22 cellular contexts compared by ENCODE assay signal in the genomic region with DNA sequence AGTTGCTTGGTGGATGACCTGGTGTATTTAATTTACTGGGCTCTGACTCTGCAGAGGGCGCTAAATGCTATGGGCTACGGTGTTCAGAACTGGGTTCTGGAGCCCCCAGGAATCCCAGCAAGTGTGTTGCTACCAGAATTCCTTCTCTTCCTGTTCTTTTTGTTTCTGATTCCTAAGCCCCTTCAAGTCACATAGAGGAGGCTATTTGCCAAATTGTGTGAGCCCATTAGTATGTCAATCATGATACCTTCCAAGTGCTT.
DNase-seq lines count a peak whose midpoint lies in the region; ATAC-seq, FAIRE-seq and TF ChIP-seq lines count a peak whose summit lies in the region.
"Had no signal": no experiment of that assay in that cellular context is flagged by ENCODE, and none has a peak within 500 bp of the region (broad histone marks: within the 10 kb centered on the region; RNA-seq: fewer than 3 reads in every experiment).

No MANE protein-coding gene starts in this region.

- peaks cover 6% of the 10 kb centered on the region for H3K4me1 Mint-ChIP-seq in GM23338
- H3K4me1 Mint-ChIP-seq: CD4-positive, CD25-positive, alpha-beta regulatory T cell had no signal

- in situ Hi-C loops in K562 (cut with MboI) = no loop called here

- H3K36me3 ChIP-seq in GM23338 (ENCODE audit: insufficient read depth) = no peaks in the 10 kb centered on the region
- H3K36me3 ChIP-seq in K562 (ENCODE audit: control insufficient read depth, insufficient read depth, low read length) = no peaks in the 10 kb centered on the region
- no peaks in the 10 kb centered on the region for H3K36me3 ChIP-seq in osteoblast (ENCODE audit: insufficient read depth, low read length)
- H3K36me3 ChIP-seq in aorta (ENCODE audit: control insufficient read depth in 1 of 2, insufficient read depth in 2 of 2, low read length in 1 of 2) = no peaks in the 10 kb centered on the region
- H3K36me3 ChIP-seq: BLaER1, Peyer's patch had no signal

- H3K4me3 ChIP-seq in GM23338 (no peak overlapping the region), K562 (no peak overlapping the region), osteoblast (ENCODE audit: insufficient read depth, low read length) (no peak overlapping the region), aorta (ENCODE audit: low read length in 2 of 2) (no peak overlapping the region)
- H3K4me3 ChIP-seq: BLaER1, GM23248, Peyer's patch had no signal

- peaks cover 11% of the 10 kb centered on the region; the same call in 1 of the 2 replicates for H3K9me2 ChIP-seq in GM23338 (ENCODE audit: insufficient read depth)

- TF ChIP-seq RAD21 in K562 (CRISPR knock-in tag; conservative IDR thresholded peaks at IDR 0.05 in 1 of 2, IDR thresholded peaks at IDR 0.05 in 1 of 2) = no peak

- intact Hi-C loops in K562 (cut with micrococcal nuclease) = no loop called here
- intact Hi-C loops in aorta (cut with DNase I) = no loop called here

- DNase-seq in GM23338 (ENCODE audit: low spot score) (peak; percentile 52), K562 (ENCODE audit: extremely low read depth in 1 of 4, low spot score in 3 of 4) (no peak), iPS-NIHi11 (ENCODE audit: low spot score) (peak; percentile 31), osteoblast (ENCODE audit: insufficient read length, low spot score, missing footprints) (peak; percentile 35), GM03348 (ENCODE audit: low spot score) (no peak), aorta (no peak)
- DNase-seq: CD4-positive, CD25-positive, alpha-beta regulatory T cell; GM23248; IMR-90; MM.1S; NCI-H1417 treated with DMSO at 0.1 percent for 48 hours; NCI-H1694 treated with DMSO at 0.1 percent for 48 hours; NCI-H2081; NCI-H2227 treated with DMSO at 0.1 percent for 48 hours; NCI-H526 treated with DMSO at 0.1 percent for 48 hours; Peyer's patch; SHP77 treated with DMSO at 0.1 percent for 48 hours had no signal

- no TSS peak for BruUV-seq in K562 (replicated peaks; lab: Mats Ljungman, UMichigan)

- no peaks in the 10 kb centered on the region for H3F3A ChIP-seq in GM23338 (replicated peaks; ENCODE audit: low read depth)

- WGBS in K562 (ENCODE audit: insufficient coverage, low coverage, missing lambda C conversion rate) = 92% methylated on average over 2 of the region's 2 CpGs
- WGBS in aorta, 2 donors = 93 to 97% methylated on average over 2 of the region's 2 CpGs

- CTCF ChIA-PET in K562 (lab: Yijun Ruan, JAX; ENCODE audit: low intra/inter-chr PET ratio) = no interaction called here

- no peaks in the 10 kb centered on the region for H4K20me1 ChIP-seq in GM23338 (replicated peaks; ENCODE audit: insufficient read depth)
- no peaks in the 10 kb centered on the region for H4K20me1 ChIP-seq in K562 (replicated peaks; ENCODE audit: control insufficient read depth, insufficient read depth, low read length)
- H4K20me1 ChIP-seq in osteoblast (ENCODE audit: insufficient read depth, low read length) = no peaks in the 10 kb centered on the region
- H4K20me1 ChIP-seq: BLaER1 had no signal

- no peak for FAIRE-seq in K562 (lab: Jason Lieb, UNC)
- FAIRE-seq: D721Med had no signal

- H3K27me3 ChIP-seq in GM23338 (ENCODE audit: insufficient read depth) = no peaks in the 10 kb centered on the region
- H3K27me3 ChIP-seq in K562 (ENCODE audit: control insufficient read depth in 2 of 2, insufficient read depth in 2 of 2, low read length in 2 of 2) = no peaks in the 10 kb centered on the region
- H3K27me3 ChIP-seq in osteoblast (ENCODE audit: insufficient read depth, low read length) = no peaks in the 10 kb centered on the region
- no peaks in the 10 kb centered on the region for H3K27me3 ChIP-seq in aorta (ENCODE audit: control insufficient read depth in 1 of 2, insufficient read depth in 2 of 2, low read length in 1 of 2)
- H3K27me3 ChIP-seq: BLaER1, Peyer's patch had no signal

- H3K9ac ChIP-seq in K562 (ENCODE audit: insufficient read depth in 1 of 2, low read depth in 2 of 2, low read length in 2 of 2) = no peak overlapping the region
- H3K9ac ChIP-seq: BLaER1, GM23248, KMS-11 had no signal

- no peaks in the 10 kb centered on the region for H3K9me3 Mint-ChIP-seq in GM23338

- H3K4me1 ChIP-seq in GM23338 (ENCODE audit: insufficient read depth) = no peaks in the 10 kb centered on the region
- peaks cover 0 to 12% of the 10 kb centered on the region in 2 experiments; a peak in 3 of 5 replicates for H3K4me1 ChIP-seq in K562 (replicated peaks in 1 of 2; ENCODE audit: control insufficient read depth in 2 of 2, insufficient read depth in 2 of 2, low read length in 2 of 2)
- H3K4me1 ChIP-seq in osteoblast (ENCODE audit: insufficient read depth, low read length) = no peaks in the 10 kb centered on the region
- no peaks in the 10 kb centered on the region for H3K4me1 ChIP-seq in aorta (ENCODE audit: control insufficient read depth in 1 of 2, insufficient read depth in 2 of 2, low read length in 2 of 2)
- H3K4me1 ChIP-seq: BLaER1, Peyer's patch had no signal

- no peaks in the 10 kb centered on the region for H3K9me3 ChIP-seq in K562 (replicated peaks; ENCODE audit: control insufficient read depth, insufficient read depth, low read depth, low read length)
- no peaks in the 10 kb centered on the region for H3K9me3 ChIP-seq in osteoblast (ENCODE audit: low read depth, low read length)
- H3K9me3 ChIP-seq in aorta (ENCODE audit: control insufficient read depth, low read length) = no peaks in the 10 kb centered on the region
- H3K9me3 ChIP-seq: BLaER1, Peyer's patch had no signal

- H3K4me2 ChIP-seq in GM23338 (no peak overlapping the region), K562 (ENCODE audit: insufficient read depth, low read length) (no peak overlapping the region), osteoblast (ENCODE audit: insufficient read depth, low read length) (no peak overlapping the region)
- H3K4me2 ChIP-seq: BLaER1, KMS-11 had no signal

- TF ChIP-seq CTCF in GM23338 (conservative IDR thresholded peaks at IDR 0.05; ENCODE audit: low read depth in 2 of 2) (peak; percentile 42 to 61), K562 (IDR thresholded peaks at IDR 0.05 in 2 of 3, conservative IDR thresholded peaks at IDR 0.05 in 1 of 3; ENCODE audit: insufficient read depth in 2 of 3, low read depth in 1 of 3, low read length in 3 of 3) (peak in 1 of 3 experiments; percentile 22; a peak in 2 of 6 replicates), osteoblast (IDR thresholded peaks at IDR 0.05; ENCODE audit: extremely low read depth, low read depth, low read length) (no peak)

- POLR2A ChIA-PET in K562 (lab: Yijun Ruan, JAX) = no interaction called here

- H3K9me1 ChIP-seq in K562 (ENCODE audit: control insufficient read depth, insufficient read depth, low read length) = no peaks in the 10 kb centered on the region

- no peak overlapping the region for H3K4me3 Mint-ChIP-seq in GM23338
- H3K4me3 Mint-ChIP-seq: CD4-positive, CD25-positive, alpha-beta regulatory T cell had no signal

- TF ChIP-seq POLR2A in K562 (conservative IDR thresholded peaks at IDR 0.05) = no peak

- peak; percentile 88 for ATAC-seq in GM23338
- peak; percentile 47; the same call in 1 of the 3 replicates for ATAC-seq in K562
- ATAC-seq in GM19035 (IDR thresholded peaks at IDR 0.05; ENCODE audit: unreplicated experiment) = no peak
- ATAC-seq in aorta (ENCODE audit: low FRiP score) = no peak
- ATAC-seq: HCT116 had no signal

- TF ChIP-seq EP300 in K562 (IDR thresholded peaks at IDR 0.05; ENCODE audit: low read length) = no peak

- H3K27me3 Mint-ChIP-seq in GM23338 (ENCODE audit: insufficient read depth, low read depth, poor library complexity) = peaks cover 5% of the 10 kb centered on the region

- H3K36me3 Mint-ChIP-seq in GM23338 (ENCODE audit: low read depth) = no peaks in the 10 kb centered on the region
- H3K36me3 Mint-ChIP-seq: CD4-positive, CD25-positive, alpha-beta regulatory T cell had no signal

- H3K27ac Mint-ChIP-seq in GM23338 = no peak overlapping the region
- H3K27ac Mint-ChIP-seq: CD4-positive, CD25-positive, alpha-beta regulatory T cell had no signal

- no peak overlapping the region for H3K27ac ChIP-seq in GM23338 (ENCODE audit: low read depth)
- H3K27ac ChIP-seq in K562 (ENCODE audit: extremely low read depth, low read depth, low read length) = no peak overlapping the region
- no peak overlapping the region for H3K27ac ChIP-seq in osteoblast (ENCODE audit: low read depth, low read length)
- no peak overlapping the region for H3K27ac ChIP-seq in aorta (ENCODE audit: low read depth in 1 of 2, low read length in 2 of 2)
- H3K27ac ChIP-seq: BLaER1, GM23248, KMS-11, Peyer's patch had no signal

- H2AFZ ChIP-seq in GM23338 = peak overlapping the region; percentile 96
- no peak overlapping the region for H2AFZ ChIP-seq in K562 (ENCODE audit: low read depth, low read length)
- no peak overlapping the region for H2AFZ ChIP-seq in osteoblast (ENCODE audit: low read length)
- H2AFZ ChIP-seq: GM23248 had no signal

- H3K79me2 ChIP-seq in GM23338 (replicated peaks; ENCODE audit: insufficient read depth) = no peaks in the 10 kb centered on the region
- H3K79me2 ChIP-seq in K562 (ENCODE audit: control insufficient read depth, insufficient read depth, low read length) = no peaks in the 10 kb centered on the region
- no peaks in the 10 kb centered on the region for H3K79me2 ChIP-seq in osteoblast (ENCODE audit: insufficient read depth, low read length)

TF ChIP-seq in GM23338, 12 proteins besides CTCF, POLR2A, EP300 and RAD21 (continues in another document):
- no peak for TF ChIP-seq ZNF114 (CRISPR knock-in tag; IDR thresholded peaks at IDR 0.05)

TF ChIP-seq in K562, 482 proteins besides CTCF, POLR2A, EP300 and RAD21 (continues in another document):
- TF ChIP-seq HINFP (tag; conservative IDR thresholded peaks at IDR 0.05; ENCODE audit: low read depth) (no peak), SPI1 (IDR thresholded peaks at IDR 0.05; ENCODE audit: borderline replicate concordance, low read depth, low read length) (no peak), LCOR (CRISPR knock-in tag; IDR thresholded peaks at IDR 0.05) (no peak), RBM22 (IDR thresholded peaks at IDR 0.05; ENCODE audit: low read depth, low read length, poor library complexity, severe bottlenecking) (no peak)

Comparison
In these comparisons a context has a peak if more than half of its experiments do, and no peak if none do; other contexts are left out.
1. ATAC-seq: peak in GM23338 (single experiment) and K562 (single experiment); none in GM19035 (single experiment) and aorta (single experiment).
2. DNase-seq: peak in GM23338 (single experiment), iPS-NIHi11 (single experiment) and osteoblast (single experiment); none in K562 (0 of 4), GM03348 (single experiment) and aorta (0 of 2).